ENCODE assay signal across 2 cellular contexts in genomic region chr7:1024331-1024761, GRCh38.
TF ChIP-seq lines count a peak whose summit lies in the region.

No MANE protein-coding gene starts in this region.

TF ChIP-seq in HepG2, 621 proteins besides CTCF, POLR2A, EP300 and RAD21:
- no peak for TF ChIP-seq ZNF276 (CRISPR knock-in tag; IDR thresholded peaks at IDR 0.05; ENCODE audit: low read depth)

TF ChIP-seq in WTC11, 78 proteins besides CTCF, POLR2A, EP300 and RAD21:
- TF ChIP-seq CREB1 (CRISPR knock-in tag; IDR thresholded peaks at IDR 0.05) (no peak), ZBTB43 (CRISPR knock-in tag; IDR thresholded peaks at IDR 0.05) (no peak), RORB (CRISPR knock-in tag; IDR thresholded peaks at IDR 0.05) (no peak), E2F4 (CRISPR knock-in tag; IDR thresholded peaks at IDR 0.05; ENCODE audit: borderline replicate concordance, low read depth) (no peak), TCF7 (CRISPR knock-in tag; IDR thresholded peaks at IDR 0.05; ENCODE audit: low read depth) (no peak), GRHL2 (CRISPR knock-in tag; IDR thresholded peaks at IDR 0.05; ENCODE audit: insufficient replicate concordance, severe bottlenecking) (no peak), NR3C1 (CRISPR knock-in tag; conservative IDR thresholded peaks at IDR 0.05; ENCODE audit: low read depth) (no peak), ZNF396 (CRISPR knock-in tag; IDR thresholded peaks at IDR 0.05; ENCODE audit: borderline replicate concordance) (no peak), CREM (CRISPR knock-in tag; IDR thresholded peaks at IDR 0.05) (no peak), FOXJ3 (CRISPR knock-in tag; IDR thresholded peaks at IDR 0.05; ENCODE audit: borderline replicate concordance) (no peak)
- TF ChIP-seq, protein P1, sequence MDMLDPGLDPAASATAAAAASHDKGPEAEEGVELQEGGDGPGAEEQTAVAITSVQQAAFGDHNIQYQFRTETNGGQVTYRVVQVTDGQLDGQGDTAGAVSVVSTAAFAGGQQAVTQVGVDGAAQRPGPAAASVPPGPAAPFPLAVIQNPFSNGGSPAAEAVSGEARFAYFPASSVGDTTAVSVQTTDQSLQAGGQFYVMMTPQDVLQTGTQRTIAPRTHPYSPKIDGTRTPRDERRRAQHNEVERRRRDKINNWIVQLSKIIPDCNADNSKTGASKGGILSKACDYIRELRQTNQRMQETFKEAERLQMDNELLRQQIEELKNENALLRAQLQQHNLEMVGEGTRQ (CRISPR knock-in tag; IDR thresholded peaks at IDR 0.05), result no peak
- TF ChIP-seq, protein P2, sequence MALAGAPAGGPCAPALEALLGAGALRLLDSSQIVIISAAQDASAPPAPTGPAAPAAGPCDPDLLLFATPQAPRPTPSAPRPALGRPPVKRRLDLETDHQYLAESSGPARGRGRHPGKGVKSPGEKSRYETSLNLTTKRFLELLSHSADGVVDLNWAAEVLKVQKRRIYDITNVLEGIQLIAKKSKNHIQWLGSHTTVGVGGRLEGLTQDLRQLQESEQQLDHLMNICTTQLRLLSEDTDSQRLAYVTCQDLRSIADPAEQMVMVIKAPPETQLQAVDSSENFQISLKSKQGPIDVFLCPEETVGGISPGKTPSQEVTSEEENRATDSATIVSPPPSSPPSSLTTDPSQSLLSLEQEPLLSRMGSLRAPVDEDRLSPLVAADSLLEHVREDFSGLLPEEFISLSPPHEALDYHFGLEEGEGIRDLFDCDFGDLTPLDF (CRISPR knock-in tag; IDR thresholded peaks at IDR 0.05), result no peak
- TF ChIP-seq, protein P3, sequence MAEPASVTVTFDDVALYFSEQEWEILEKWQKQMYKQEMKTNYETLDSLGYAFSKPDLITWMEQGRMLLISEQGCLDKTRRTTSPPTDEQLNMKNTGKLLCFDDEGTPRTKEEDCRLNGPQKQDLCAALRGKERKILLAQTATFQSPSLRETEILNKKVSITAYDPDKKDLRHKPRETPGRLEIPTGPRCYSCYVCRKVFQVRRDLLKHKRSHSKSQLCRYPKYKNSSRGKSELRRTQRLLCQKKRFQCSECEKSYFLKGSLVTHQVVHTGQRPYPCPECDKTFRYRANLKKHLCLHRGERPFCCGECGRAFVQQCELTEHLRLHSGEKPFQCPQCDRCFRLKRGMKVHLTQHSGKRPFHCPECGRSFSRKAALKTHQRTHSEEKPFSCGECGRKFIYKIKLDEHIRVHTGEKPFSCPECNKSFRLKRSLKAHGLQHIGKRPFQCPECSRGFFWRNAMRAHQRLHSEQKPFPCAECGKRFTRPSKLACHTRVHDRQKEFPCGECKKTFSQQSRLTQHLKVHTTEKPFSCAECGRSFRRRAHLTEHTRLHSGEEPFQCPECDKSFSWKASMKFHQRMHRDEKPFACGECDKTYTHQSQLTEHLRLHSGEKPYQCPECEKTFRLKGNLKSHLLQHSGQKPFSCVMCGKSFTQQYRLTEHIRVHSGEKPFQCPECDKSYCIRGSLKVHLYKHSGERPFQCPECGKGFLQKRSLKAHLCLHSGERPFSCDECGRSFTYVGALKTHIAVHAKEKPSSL (CRISPR knock-in tag; conservative IDR thresholded peaks at IDR 0.05), result no peak
- TF ChIP-seq, protein P4, sequence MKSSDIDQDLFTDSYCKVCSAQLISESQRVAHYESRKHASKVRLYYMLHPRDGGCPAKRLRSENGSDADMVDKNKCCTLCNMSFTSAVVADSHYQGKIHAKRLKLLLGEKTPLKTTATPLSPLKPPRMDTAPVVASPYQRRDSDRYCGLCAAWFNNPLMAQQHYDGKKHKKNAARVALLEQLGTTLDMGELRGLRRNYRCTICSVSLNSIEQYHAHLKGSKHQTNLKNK (CRISPR knock-in tag; IDR thresholded peaks at IDR 0.05), result no peak
